1 cellular context compared by ENCODE assay signal in genomic region chr5:121967187-121967586, GRCh38.
TF ChIP-seq lines count a peak whose summit lies in the region.

No MANE protein-coding gene starts in this region.

TF ChIP-seq in GM23338, 12 proteins besides CTCF, POLR2A, EP300 and RAD21 (continued from another document):
- TF ChIP-seq ZNF114 (CRISPR knock-in tag; IDR thresholded peaks at IDR 0.05) (no peak), JUNB (IDR thresholded peaks at IDR 0.05; ENCODE audit: unreplicated experiment) (no peak)
